In genomic region chr3:28171962-28172361, GRCh38 we compare ENCODE assay signal across 1 cellular context.
TF ChIP-seq lines count a peak whose summit lies in the region.

No MANE protein-coding gene starts in this region.

TF ChIP-seq in GM12878, 131 proteins besides CTCF, POLR2A, EP300 and RAD21 (continued from another document):
- TF ChIP-seq PBX3 (IDR thresholded peaks at IDR 0.05; ENCODE audit: insufficient replicate concordance, low read depth, low read length) (no peak), HDAC2 (IDR thresholded peaks at IDR 0.05) (no peak), CEBPZ (IDR thresholded peaks at IDR 0.05; ENCODE audit: low read depth, low read length) (no peak), ZSCAN29 (IDR thresholded peaks at IDR 0.05) (no peak), MLLT1 (IDR thresholded peaks at IDR 0.05) (0 out of 2 replicates have a peak, but pooled peaks have one; percentile 50)
- TF ChIP-seq, protein P1, sequence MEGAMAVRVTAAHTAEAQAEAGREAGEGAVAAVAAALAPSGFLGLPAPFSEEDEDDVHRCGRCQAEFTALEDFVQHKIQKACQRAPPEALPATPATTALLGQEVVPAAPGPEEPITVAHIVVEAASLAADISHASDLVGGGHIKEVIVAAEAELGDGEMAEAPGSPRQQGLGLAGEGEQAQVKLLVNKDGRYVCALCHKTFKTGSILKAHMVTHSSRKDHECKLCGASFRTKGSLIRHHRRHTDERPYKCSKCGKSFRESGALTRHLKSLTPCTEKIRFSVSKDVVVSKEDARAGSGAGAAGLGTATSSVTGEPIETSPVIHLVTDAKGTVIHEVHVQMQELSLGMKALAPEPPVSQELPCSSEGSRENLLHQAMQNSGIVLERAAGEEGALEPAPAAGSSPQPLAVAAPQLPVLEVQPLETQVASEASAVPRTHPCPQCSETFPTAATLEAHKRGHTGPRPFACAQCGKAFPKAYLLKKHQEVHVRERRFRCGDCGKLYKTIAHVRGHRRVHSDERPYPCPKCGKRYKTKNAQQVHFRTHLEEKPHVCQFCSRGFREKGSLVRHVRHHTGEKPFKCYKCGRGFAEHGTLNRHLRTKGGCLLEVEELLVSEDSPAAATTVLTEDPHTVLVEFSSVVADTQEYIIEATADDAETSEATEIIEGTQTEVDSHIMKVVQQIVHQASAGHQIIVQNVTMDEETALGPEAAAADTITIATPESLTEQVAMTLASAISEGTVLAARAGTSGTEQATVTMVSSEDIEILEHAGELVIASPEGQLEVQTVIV (IDR thresholded peaks at IDR 0.05; ENCODE audit: borderline replicate concordance, partially characterized antibody), result no peak
